22 cellular contexts compared by ENCODE assay signal in the genomic region with DNA sequence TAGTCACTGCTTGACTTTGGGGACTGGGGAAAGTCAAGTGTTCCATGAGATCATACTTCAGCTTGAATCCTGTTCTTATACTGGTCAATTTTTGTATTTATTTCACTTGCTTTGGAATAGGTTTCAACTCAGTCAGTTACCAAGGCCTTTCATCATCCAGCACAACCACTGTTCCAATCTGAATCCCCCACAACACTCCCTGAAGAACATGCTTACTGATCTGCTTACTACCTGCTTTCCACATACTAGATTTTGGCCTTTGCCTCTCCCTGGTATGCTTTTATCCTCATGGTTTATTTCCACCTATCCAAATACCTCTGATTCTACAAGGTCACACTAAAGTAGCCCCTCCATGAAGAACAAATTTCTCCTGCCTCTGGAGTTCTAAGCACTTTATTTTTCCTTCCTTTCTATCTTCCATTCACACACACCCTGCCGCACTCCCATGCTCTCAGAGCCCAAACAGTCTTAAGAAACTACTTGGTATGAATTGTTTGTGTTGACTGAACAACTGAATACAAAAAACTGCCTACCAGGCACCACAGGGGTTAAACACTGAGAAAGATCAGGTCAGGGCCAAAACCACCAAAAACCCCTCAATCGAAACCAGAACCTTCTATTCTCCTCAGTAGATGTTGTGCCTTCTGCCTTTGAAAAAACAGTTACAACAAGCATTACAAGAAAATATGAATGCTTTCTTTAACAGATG.
DNase-seq lines count a peak whose midpoint lies in the region; ATAC-seq and TF ChIP-seq lines count a peak whose summit lies in the region.
"Had no signal": no experiment of that assay in that cellular context is flagged by ENCODE, and none has a peak within 500 bp of the region (broad histone marks: within the 10 kb centered on the region; RNA-seq: fewer than 3 reads in every experiment).

No MANE protein-coding gene starts in this region.

- H3K4me3 Mint-ChIP-seq in Calu3 (ENCODE audit: low read depth, unreplicated experiment), result no peak overlapping the region
- no peak overlapping the region for H3K4me3 Mint-ChIP-seq in central memory CD8-positive, alpha-beta T cell
- H3K4me3 Mint-ChIP-seq: CD4-positive, CD25-positive, alpha-beta regulatory T cell had no signal

- peaks cover 73% of the 10 kb centered on the region for H3K4me1 Mint-ChIP-seq in Calu3 (ENCODE audit: low read depth, unreplicated experiment)
- H3K4me1 Mint-ChIP-seq in central memory CD8-positive, alpha-beta T cell, result no peaks in the 10 kb centered on the region
- H3K4me1 Mint-ChIP-seq: CD4-positive, CD25-positive, alpha-beta regulatory T cell had no signal

- H3K9me3 ChIP-seq in effector memory CD4-positive, alpha-beta T cell (ENCODE audit: control insufficient read depth, low read length), result no peaks in the 10 kb centered on the region
- H3K9me3 ChIP-seq in SK-N-SH, result no peaks in the 10 kb centered on the region
- H3K9me3 ChIP-seq: BLaER1 had no signal

- no peaks in the 10 kb centered on the region for H3K4me1 ChIP-seq in effector memory CD4-positive, alpha-beta T cell (ENCODE audit: control insufficient read depth, insufficient read depth, low read length, poor library complexity, severe bottlenecking)
- H3K4me1 ChIP-seq in SK-N-SH (ENCODE audit: control insufficient read depth in 1 of 2, insufficient read depth in 2 of 2, low read depth in 1 of 2, low read length in 1 of 2), result peaks cover 4 to 16% of the 10 kb centered on the region in 2 experiments; a peak in 2 of 4 replicates

- BruUV-seq in Calu3 (replicated peaks; lab: Mats Ljungman, UMichigan), result no TSS peak

- no peak for TF ChIP-seq RAD21 in SK-N-SH (IDR thresholded peaks at IDR 0.05; ENCODE audit: low read length)

- TF ChIP-seq EP300 in SK-N-SH (IDR thresholded peaks at IDR 0.05; ENCODE audit: borderline replicate concordance in 1 of 2, low read depth in 1 of 2, low read length in 1 of 2), result no peak

- H3K27me3 Mint-ChIP-seq in Calu3 (ENCODE audit: unreplicated experiment), result no peaks in the 10 kb centered on the region
- peaks cover 18% of the 10 kb centered on the region for H3K27me3 Mint-ChIP-seq in central memory CD8-positive, alpha-beta T cell

- 99% methylated on average over 2 of the region's 2 CpGs for WGBS in SK-N-SH (ENCODE audit: low lambda C conversion rate)

- peaks cover 22% of the 10 kb centered on the region for H3F3A ChIP-seq in SK-N-SH (replicated peaks; ENCODE audit: insufficient read depth)

- H3K79me2 ChIP-seq in SK-N-SH (ENCODE audit: insufficient read depth), result no peaks in the 10 kb centered on the region

- POLR2A ChIA-PET in SK-N-SH (lab: Yijun Ruan, JAX), result no interaction called here

- H3K36me3 Mint-ChIP-seq in Calu3 (ENCODE audit: insufficient read depth, unreplicated experiment), result peaks cover 25% of the 10 kb centered on the region
- H3K36me3 Mint-ChIP-seq in central memory CD8-positive, alpha-beta T cell (ENCODE audit: insufficient read depth), result no peaks in the 10 kb centered on the region
- H3K36me3 Mint-ChIP-seq: CD4-positive, CD25-positive, alpha-beta regulatory T cell had no signal

- H3K27ac ChIP-seq in HL-60 (replicated peaks), result peak overlapping the region; percentile 72
- no peak overlapping the region for H3K27ac ChIP-seq in effector memory CD4-positive, alpha-beta T cell (ENCODE audit: insufficient read depth, low read length, poor library complexity, severe bottlenecking)
- no peak overlapping the region for H3K27ac ChIP-seq in SK-N-SH (ENCODE audit: low read depth in 2 of 2, low read length in 1 of 2)
- H3K27ac ChIP-seq: BLaER1, KMS-11, SK-N-MC had no signal

- H3K4me2 ChIP-seq in SK-N-SH, result no peak overlapping the region
- H3K4me2 ChIP-seq: BLaER1, KMS-11 had no signal

- no peaks in the 10 kb centered on the region for H3K36me3 ChIP-seq in effector memory CD4-positive, alpha-beta T cell (ENCODE audit: control insufficient read depth, insufficient read depth, low read length)
- H3K36me3 ChIP-seq in SK-N-SH (replicated peaks in 1 of 2; ENCODE audit: control insufficient read depth in 1 of 2, insufficient read depth in 2 of 2, low read length in 1 of 2), result peaks cover 0 to 7% of the 10 kb centered on the region in 2 experiments
- H3K36me3 ChIP-seq: BLaER1 had no signal

- intact Hi-C loops in Calu3 (cut with micrococcal nuclease; ENCODE audit: unreplicated experiment), result no loop called here

- no peaks in the 10 kb centered on the region; the same call in 1 of the 2 replicates for H4K20me1 ChIP-seq in SK-N-SH (ENCODE audit: insufficient read depth)
- H4K20me1 ChIP-seq: BLaER1 had no signal

- CTCF ChIA-PET in Calu3 (lab: Charles Lee), result interaction anchor here (0.5 kb wide), 1 partner anchor 80 kb away, joined by 3 read pairs; no protein-coding TSS in a partner anchor
- CTCF ChIA-PET in SK-N-SH (lab: Yijun Ruan, JAX), result no interaction called here

- no peaks in the 10 kb centered on the region for H3K27me3 ChIP-seq in HL-60 (ENCODE audit: insufficient read depth, poor library complexity, severe bottlenecking)
- no peaks in the 10 kb centered on the region for H3K27me3 ChIP-seq in effector memory CD4-positive, alpha-beta T cell (replicated peaks; ENCODE audit: control insufficient read depth, insufficient read depth, low read length, poor library complexity, severe bottlenecking)
- H3K27me3 ChIP-seq in SK-N-SH (ENCODE audit: insufficient read depth), result no peaks in the 10 kb centered on the region
- H3K27me3 ChIP-seq: BLaER1 had no signal

- peaks cover 2% of the 10 kb centered on the region for H3K9me3 Mint-ChIP-seq in Calu3 (ENCODE audit: low read depth, unreplicated experiment)
- no peaks in the 10 kb centered on the region for H3K9me3 Mint-ChIP-seq in central memory CD8-positive, alpha-beta T cell

- H3K9me2 ChIP-seq in SK-N-SH, result no peaks in the 10 kb centered on the region

- H3K4me3 ChIP-seq in HL-60 (replicated peaks; ENCODE audit: insufficient read depth, low read length) (no peak overlapping the region), SK-N-SH (ENCODE audit: low read depth in 2 of 2, low read length in 1 of 2) (no peak overlapping the region)
- no peak overlapping the region for H3K4me3 ChIP-seq in effector memory CD4-positive, alpha-beta T cell (ENCODE audit: insufficient read depth, low read depth, low read length, poor library complexity, severe bottlenecking)
- H3K4me3 ChIP-seq: BLaER1, SK-N-MC had no signal

- no peak for TF ChIP-seq CTCF in Calu3 (IDR thresholded peaks at IDR 0.05; ENCODE audit: unreplicated experiment)
- no peak for TF ChIP-seq CTCF in HL-60 (IDR thresholded peaks at IDR 0.05; ENCODE audit: insufficient read depth, low read length)
- no peak for TF ChIP-seq CTCF in SK-N-SH (IDR thresholded peaks at IDR 0.05)

- ATAC-seq in central memory CD8-positive, alpha-beta T cell (replicated peaks; ENCODE audit: extremely low read depth, poor library complexity, severe bottlenecking), result no peak
- ATAC-seq: HCT116 had no signal

- no peak overlapping the region for H2AFZ ChIP-seq in SK-N-SH (ENCODE audit: low read depth)

- DNase-seq in Calu3 (no peak), HL-60 (ENCODE audit: low read depth in 1 of 2, low spot score in 1 of 2) (no peak), renal cortical epithelial cell (ENCODE audit: low read depth) (peak; percentile 10), foreskin melanocyte (no peak), SK-N-SH (no peak)
- no peak for DNase-seq in central memory CD8-positive, alpha-beta T cell (ENCODE audit: low spot score in 2 of 2)
- no peak for DNase-seq in effector memory CD4-positive, alpha-beta T cell
- DNase-seq: CD4-positive, CD25-positive, alpha-beta regulatory T cell; NCI-H1048; NCI-H1417; NCI-H1694; NCI-H2081 treated with DMSO at 0.1 percent for 48 hours; NCI-H2171; NCI-H226; NCI-H510A; NCI-H69; SIG-M5; SW 1271 had no signal

- H3K27ac Mint-ChIP-seq in Calu3 (ENCODE audit: unreplicated experiment), result peak overlapping the region; percentile 7
- H3K27ac Mint-ChIP-seq in central memory CD8-positive, alpha-beta T cell (ENCODE audit: low read depth), result peak overlapping the region; percentile 3
- H3K27ac Mint-ChIP-seq: CD4-positive, CD25-positive, alpha-beta regulatory T cell had no signal

- H3K9ac ChIP-seq in SK-N-SH, result no peak overlapping the region
- H3K9ac ChIP-seq: BLaER1, KMS-11 had no signal

TF ChIP-seq in SK-N-SH, 30 proteins besides CTCF, POLR2A, EP300 and RAD21 (continues in another document):
- TF ChIP-seq, protein P1, sequence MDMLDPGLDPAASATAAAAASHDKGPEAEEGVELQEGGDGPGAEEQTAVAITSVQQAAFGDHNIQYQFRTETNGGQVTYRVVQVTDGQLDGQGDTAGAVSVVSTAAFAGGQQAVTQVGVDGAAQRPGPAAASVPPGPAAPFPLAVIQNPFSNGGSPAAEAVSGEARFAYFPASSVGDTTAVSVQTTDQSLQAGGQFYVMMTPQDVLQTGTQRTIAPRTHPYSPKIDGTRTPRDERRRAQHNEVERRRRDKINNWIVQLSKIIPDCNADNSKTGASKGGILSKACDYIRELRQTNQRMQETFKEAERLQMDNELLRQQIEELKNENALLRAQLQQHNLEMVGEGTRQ (IDR thresholded peaks at IDR 0.05; ENCODE audit: borderline replicate concordance, low read depth, low read length), result no peak
- TF ChIP-seq SIN3A (IDR thresholded peaks at IDR 0.05; ENCODE audit: borderline replicate concordance, low read depth, low read length) (no peak), CHD2 (IDR thresholded peaks at IDR 0.05; ENCODE audit: low read length, partially characterized antibody) (no peak), RXRA (IDR thresholded peaks at IDR 0.05; ENCODE audit: borderline replicate concordance, low read depth) (no peak), JUND (IDR thresholded peaks at IDR 0.05) (no peak), RCOR1 (IDR thresholded peaks at IDR 0.05; ENCODE audit: low read length) (no peak), POLR2AphosphoS5 (IDR thresholded peaks at IDR 0.05; ENCODE audit: low read depth, low read length) (no peak), FOXM1 (IDR thresholded peaks at IDR 0.05; ENCODE audit: low read depth) (no peak)
- TF ChIP-seq, protein P2, sequence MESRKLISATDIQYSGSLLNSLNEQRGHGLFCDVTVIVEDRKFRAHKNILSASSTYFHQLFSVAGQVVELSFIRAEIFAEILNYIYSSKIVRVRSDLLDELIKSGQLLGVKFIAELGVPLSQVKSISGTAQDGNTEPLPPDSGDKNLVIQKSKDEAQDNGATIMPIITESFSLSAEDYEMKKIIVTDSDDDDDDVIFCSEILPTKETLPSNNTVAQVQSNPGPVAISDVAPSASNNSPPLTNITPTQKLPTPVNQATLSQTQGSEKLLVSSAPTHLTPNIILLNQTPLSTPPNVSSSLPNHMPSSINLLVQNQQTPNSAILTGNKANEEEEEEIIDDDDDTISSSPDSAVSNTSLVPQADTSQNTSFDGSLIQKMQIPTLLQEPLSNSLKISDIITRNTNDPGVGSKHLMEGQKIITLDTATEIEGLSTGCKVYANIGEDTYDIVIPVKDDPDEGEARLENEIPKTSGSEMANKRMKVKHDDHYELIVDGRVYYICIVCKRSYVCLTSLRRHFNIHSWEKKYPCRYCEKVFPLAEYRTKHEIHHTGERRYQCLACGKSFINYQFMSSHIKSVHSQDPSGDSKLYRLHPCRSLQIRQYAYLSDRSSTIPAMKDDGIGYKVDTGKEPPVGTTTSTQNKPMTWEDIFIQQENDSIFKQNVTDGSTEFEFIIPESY (IDR thresholded peaks at IDR 0.05; ENCODE audit: borderline replicate concordance, low read depth), result no peak
